In the genomic region with DNA sequence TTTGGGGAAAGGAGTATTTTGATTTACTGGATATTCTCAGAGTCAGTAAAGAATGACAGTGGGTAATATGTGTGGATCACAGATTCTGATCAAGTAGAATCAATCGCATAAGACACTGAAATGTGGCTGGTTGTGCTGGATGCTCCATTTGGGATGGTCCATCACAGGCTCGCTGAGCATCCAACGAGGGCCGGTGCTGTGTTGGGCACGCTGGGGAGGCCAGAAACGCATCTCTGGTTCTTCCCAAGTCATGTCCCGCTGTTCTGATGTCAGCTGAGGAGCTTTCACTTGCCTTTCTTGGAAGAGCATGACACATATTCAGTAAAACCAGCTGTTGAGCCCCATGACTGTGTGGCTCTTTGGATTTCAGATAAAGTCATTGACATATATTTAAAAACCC, we compare ENCODE assay signal across 22 cellular contexts.
"Had no signal": no experiment of that assay in that cellular context is flagged by ENCODE, and none has a peak within 500 bp of the region (broad histone marks: within the 10 kb centered on the region; RNA-seq: fewer than 3 reads in every experiment).

No MANE protein-coding gene starts in this region.

- H3K27me3 ChIP-seq: Peyer's patch, SJCRH30 had no signal

- H3K4me2 ChIP-seq: PC-9 had no signal

- DNase-seq: KBM-7; NCI-H1048; NCI-H1105; NCI-H1417; NCI-H1436 treated with DMSO at 0.1 percent for 48 hours; NCI-H1694; NCI-H187 treated with DMSO at 0.1 percent for 48 hours; NCI-H2029 treated with DMSO at 0.1 percent for 48 hours; NCI-H2227 treated with DMSO at 0.1 percent for 48 hours; NCI-H446; NCI-H510A; NCI-H524 treated with DMSO at 0.1 percent for 48 hours; NCI-H69; NCI-H774; NK-92 treated with Interleukin-12 subunit alpha and Interleukin-12 subunit beta, amount 100 ng/mL, for 24 hours; PC-9; SHP77 treated with DMSO at 0.1 percent for 48 hours; SJCRH30 had no signal

- H3K4me1 ChIP-seq: SJCRH30 had no signal

- H3K4me3 ChIP-seq: PC-9, Peyer's patch, SJCRH30 had no signal

- H3K9me3 ChIP-seq: Peyer's patch, SJCRH30 had no signal

- ATAC-seq: Right ventricle myocardium inferior had no signal

- FAIRE-seq: HTR-8/SVneo had no signal

- H2AFZ ChIP-seq: PC-9 had no signal

- H3K36me3 ChIP-seq: Peyer's patch, SJCRH30 had no signal

- H3K27ac ChIP-seq: HL-60, PC-9, Peyer's patch, SJCRH30 had no signal
